Comparison of ENCODE assay signal across 8 cellular contexts in genomic region chrX:153971124-153971631, GRCh38. TPM values are rescaled to one million over a fixed set of nuclear protein-coding genes. Genes with fewer than 3 reads are reported as not detected.
DNase-seq lines count a peak whose midpoint lies in the region; ATAC-seq and TF ChIP-seq lines count a peak whose summit lies in the region.

No MANE protein-coding gene starts in this region.

- H3K4me1 Mint-ChIP-seq in activated T-cell treated with anti-CD3 and anti-CD28 coated beads, Interleukin-2, amount 50 U/mL, for 4 hours (ENCODE audit: low read depth): peaks cover 41% of the 10 kb centered on the region

- peaks cover 9% of the 10 kb centered on the region; the same call in 1 of the 2 replicates for H3F3A ChIP-seq in PC-9 (ENCODE audit: insufficient read depth, low read depth)

- intact Hi-C loops in PC-9 (cut with micrococcal nuclease; ENCODE audit: unreplicated experiment): loop anchor here (1.0 to 2.0 kb wide), 4 partner anchors 32 to 576 kb away; partner anchors contain the start of genes EMD, IKBKG and MECP2

- peak overlapping the region; percentile 89 for H3K4me2 ChIP-seq in PC-9

- H2AFZ ChIP-seq in PC-9: peak overlapping the region; percentile 49

- CTCF ChIA-PET in PC-9 (lab: Charles Lee): no interaction called here

- no peaks in the 10 kb centered on the region for H3K9me3 ChIP-seq in HUES6 (ENCODE audit: control insufficient read depth, insufficient read depth, low read depth, low read length)
- no peaks in the 10 kb centered on the region for H3K9me3 ChIP-seq in PC-9 (ENCODE audit: insufficient read depth, low read depth)

- TF ChIP-seq CTCF in PC-9 (conservative IDR thresholded peaks at IDR 0.05): no peak

- POLR2A ChIA-PET in PC-9 (lab: Charles Lee; ENCODE audit: unreplicated experiment): interaction anchor here (0.5 to 1.0 kb wide), 4 partner anchors 26 to 576 kb away, joined by 6 to 22 read pairs (median 8); partner anchors contain the start of genes IKBKG and SLC10A3

- peak overlapping the region; percentile 81 for H3K4me3 ChIP-seq in HUES6 (ENCODE audit: low read depth, low read length)
- peak overlapping the region; percentile 92 for H3K4me3 ChIP-seq in PC-9

- no TSS peak for BruUV-seq in PC-9 (replicated peaks; lab: Mats Ljungman, UMichigan)

- peak overlapping the region; percentile 100 for H3K4me3 Mint-ChIP-seq in activated T-cell treated with anti-CD3 and anti-CD28 coated beads, Interleukin-2, amount 50 U/mL, for 4 hours

- peak overlapping the region; percentile 98 for H3K9ac ChIP-seq in HUES6 (ENCODE audit: low read length)

- H4K20me1 ChIP-seq in PC-9 (ENCODE audit: insufficient read depth): peaks cover 37% of the 10 kb centered on the region

- H3K9me2 ChIP-seq in PC-9 (ENCODE audit: insufficient read depth): no peaks in the 10 kb centered on the region

- H3K36me3 Mint-ChIP-seq in activated T-cell treated with anti-CD3 and anti-CD28 coated beads, Interleukin-2, amount 50 U/mL, for 4 hours (ENCODE audit: insufficient read depth): peaks cover 6% of the 10 kb centered on the region

- peak; percentile 55 for DNase-seq in COLO829 (ENCODE audit: low spot score)
- peak; percentile 65 to 94 for DNase-seq in PC-9
- DNase-seq in activated T-cell treated with anti-CD3 and anti-CD28 coated beads, Interleukin-2, amount 50 U/mL, for 4 hours: peak; percentile 88
- peak; percentile 89 for DNase-seq in myocyte (ENCODE audit: low read depth)
- peak; percentile 79 to 93 for DNase-seq in stimulated activated CD8-positive, alpha-beta memory T cell treated with anti-CD3 and anti-CD28 coated beads, Interleukin-7, amount 100 ng/mL, for 4 hours (ENCODE audit: low read depth in 2 of 2)

- peaks cover 61% of the 10 kb centered on the region for H3K79me2 ChIP-seq in PC-9 (ENCODE audit: low read depth)

- no peaks in the 10 kb centered on the region for H3K9me3 Mint-ChIP-seq in activated T-cell treated with anti-CD3 and anti-CD28 coated beads, Interleukin-2, amount 50 U/mL, for 4 hours

- peak overlapping the region; percentile 99 for H3K27ac ChIP-seq in HUES6 (ENCODE audit: low read depth, low read length)
- peak overlapping the region; percentile 99 for H3K27ac ChIP-seq in PC-9

- no peaks in the 10 kb centered on the region for H3K27me3 Mint-ChIP-seq in activated T-cell treated with anti-CD3 and anti-CD28 coated beads, Interleukin-2, amount 50 U/mL, for 4 hours (ENCODE audit: low read depth)

- H3K27me3 ChIP-seq in HUES6 (ENCODE audit: control insufficient read depth, insufficient read depth, low read length) (no peaks in the 10 kb centered on the region), PC-9 (ENCODE audit: insufficient read depth, low read depth) (no peaks in the 10 kb centered on the region)

- H3K36me3 ChIP-seq in HUES6 (ENCODE audit: control insufficient read depth, insufficient read depth, low read length) (peaks cover 15% of the 10 kb centered on the region), PC-9 (ENCODE audit: low read depth) (no peaks in the 10 kb centered on the region)

- ATAC-seq in GM21360 (IDR thresholded peaks at IDR 0.05; ENCODE audit: unreplicated experiment): peak; percentile 23
- ATAC-seq in activated T-cell treated with anti-CD3 and anti-CD28 coated beads, Interleukin-2, amount 50 U/mL, for 4 hours: peak; percentile 42 to 47
- ATAC-seq in esophagus mucosa: peak; percentile 75

- peaks cover 50% of the 10 kb centered on the region for H3K4me1 ChIP-seq in HUES6 (ENCODE audit: control insufficient read depth, insufficient read depth, low read length)
- H3K4me1 ChIP-seq in PC-9 (replicated peaks; ENCODE audit: insufficient read depth): peaks cover 13% of the 10 kb centered on the region

RNA-seq across cellular contexts. Expression of gene HCFC1, which starts 0.4 kb away (rescaled TPM):
- total RNA-seq in PC-9 (2021) (67.1 and 79.9 TPM in 2 replicates), esophagus mucosa (33.0 TPM), myocyte (27.1 and 33.8 TPM in 2 replicates)
- 100 to 1,000 TPM; 140 to 162 (median 150) TPM for total RNA-seq in activated T-cell treated with anti-CD3 and anti-CD28 coated beads, Interleukin-2, amount 50 U/mL, for 4 hours
- 21.8 TPM for polyA plus RNA-seq in myocyte (2012)

RNA-seq across cellular contexts. Expression of gene TMEM187, which starts 1.4 kb away (rescaled TPM):
- total RNA-seq in PC-9 (2021): 20.1 and 30.8 TPM in 2 replicates
- 1 to 10 TPM; 2.0 to 2.7 (median 2.3) TPM for total RNA-seq in activated T-cell treated with anti-CD3 and anti-CD28 coated beads, Interleukin-2, amount 50 U/mL, for 4 hours
- 5.1 TPM for total RNA-seq in esophagus mucosa
- total RNA-seq in myocyte: 10.9 and 11.9 TPM in 2 replicates
- 10.4 TPM for polyA plus RNA-seq in myocyte (2012)

RNA-seq across cellular contexts. Expression of gene RENBP, which starts 26.7 kb away (rescaled TPM):
- total RNA-seq in PC-9 (2021): 6.8 and 6.9 TPM in 2 replicates
- 10 to 100 TPM in 1 of 3 donors, 1 to 10 TPM in 2; 6.9 to 10.4 (median 8.6) TPM for total RNA-seq in activated T-cell treated with anti-CD3 and anti-CD28 coated beads, Interleukin-2, amount 50 U/mL, for 4 hours
- total RNA-seq in esophagus mucosa: 0.52 TPM
- 2.5 and 2.7 TPM in 2 replicates for total RNA-seq in myocyte
- 4.0 TPM for polyA plus RNA-seq in myocyte (2012)

RNA-seq across cellular contexts. Expression of gene NAA10, which starts 36.3 kb away (rescaled TPM):
- total RNA-seq in PC-9 (2021) (181 and 189 TPM in 2 replicates), esophagus mucosa (73.6 TPM), myocyte (120 and 132 TPM in 2 replicates)
- 100 to 1,000 TPM; 190 to 224 (median 221) TPM for total RNA-seq in activated T-cell treated with anti-CD3 and anti-CD28 coated beads, Interleukin-2, amount 50 U/mL, for 4 hours
- polyA plus RNA-seq in myocyte (2012): 150 TPM

RNA-seq across cellular contexts. Expression of gene ARHGAP4, which starts 45.1 kb away (rescaled TPM):
- total RNA-seq in PC-9 (2021) (47.0 and 86.0 TPM in 2 replicates), esophagus mucosa (7.5 TPM), myocyte (12.8 and 18.2 TPM in 2 replicates)
- total RNA-seq in activated T-cell treated with anti-CD3 and anti-CD28 coated beads, Interleukin-2, amount 50 U/mL, for 4 hours: 100 to 1,000 TPM in 2 of 3 donors, 10 to 100 TPM in 1; 96.7 to 128 (median 108) TPM
- 4.8 TPM for polyA plus RNA-seq in myocyte (2012)

Comparison
In these comparisons a context has a peak if more than half of its experiments do, and no peak if none do; other contexts are left out.
1. Peak in every context shown above with its lines: DNase-seq, ATAC-seq, H3K4me3 ChIP-seq and H3K27ac ChIP-seq.
2. ATAC-seq: peak in every context shown above with its lines; median percentile 75 in esophagus mucosa; 44 in activated T-cell treated with anti-CD3 and anti-CD28 coated beads, Interleukin-2, amount 50 U/mL, for 4 hours; 23 in GM21360.